Comparison of ENCODE assay signal across 18 cellular contexts in the genomic region with DNA sequence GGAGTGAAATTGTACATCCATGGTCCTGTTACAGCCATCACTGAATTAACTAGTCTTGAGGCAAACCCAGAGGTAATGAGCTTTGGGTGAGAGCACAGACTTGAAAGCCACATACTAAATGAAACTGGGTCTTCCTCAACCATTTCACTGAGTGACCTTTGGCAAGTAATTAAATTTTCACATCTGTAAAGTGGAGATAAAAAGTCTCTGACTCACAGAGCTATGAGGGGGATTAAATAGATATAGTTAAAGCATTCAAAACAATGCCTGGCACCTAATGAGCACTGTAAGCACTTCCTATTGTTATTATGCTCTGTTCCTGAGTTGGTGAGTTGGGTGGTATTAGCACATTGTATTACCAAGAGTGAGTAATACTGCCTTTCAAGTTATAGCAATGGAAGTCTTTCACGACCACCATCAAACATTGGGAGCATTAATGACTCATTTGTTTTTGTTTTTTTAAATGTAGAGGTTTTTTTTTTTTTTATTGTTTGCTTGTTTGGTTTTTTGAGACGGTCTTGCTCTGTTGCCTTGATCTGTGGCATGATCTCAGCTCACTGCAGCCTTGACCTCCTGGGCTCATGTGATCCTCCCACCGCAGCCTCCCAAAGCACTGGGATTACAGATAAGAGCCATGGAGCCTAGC. TPM values are rescaled to one million over a fixed set of nuclear protein-coding genes. Genes with fewer than 3 reads are reported as not detected.
A peak's percentile ranks its signal among the peaks of the same experiment; 100 is the strongest.
DNase-seq lines count a peak whose midpoint lies in the region; ATAC-seq and TF ChIP-seq lines count a peak whose summit lies in the region.
"Had no signal": no experiment of that assay in that cellular context is flagged by ENCODE, and none has a peak within 500 bp of the region (broad histone marks: within the 10 kb centered on the region; RNA-seq: fewer than 3 reads in every experiment).

No MANE protein-coding gene starts in this region.

- TF ChIP-seq POLR2A in esophagus muscularis mucosa (IDR thresholded peaks at IDR 0.05; ENCODE audit: low read depth), result no peak

- H3K4me3 ChIP-seq in esophagus muscularis mucosa, result no peak overlapping the region
- H3K4me3 ChIP-seq: smooth muscle cell, upper lobe of right lung had no signal

- no peak for DNase-seq in activated CD8-positive, alpha-beta T cell treated with anti-CD3 and anti-CD28 coated beads for 36 hours
- DNase-seq in activated CD8-positive, alpha-beta T cell treated with anti-CD3 and anti-CD28 coated beads, Interleukin-2, amount 10 ng/mL, durations not matched to agents 7 days and 5 days, result no peak
- DNase-seq in OCI-M2 (lab: John Stamatoyannopoulos, UW; ENCODE audit: unreplicated experiment) (peak; percentile 81), esophagus muscularis mucosa (ENCODE audit: extremely low spot score) (peak; percentile 60), renal cortical epithelial cell (ENCODE audit: low read depth) (peak; percentile 89)
- no peak for DNase-seq in activated CD4-positive, alpha-beta T cell treated with anti-CD3 and anti-CD28 coated beads, Interleukin-2, amount 10 ng/mL, durations not matched to agents 24 days and 14 days
- DNase-seq: activated CD4-positive, alpha-beta T cell treated with anti-CD3 and anti-CD28 coated beads, Interleukin-2, amount 50 U/mL, for 4 hours; KBM-7; NCI-H1436 treated with DMSO at 0.1 percent for 48 hours; NCI-H510A; stimulated activated naive CD8-positive, alpha-beta T cell treated with anti-CD3 and anti-CD28 coated beads, Interleukin-15, Interleukin-2, amounts not matched to agents 100 U/mL and 50 U/mL, for 24 hours; upper lobe of right lung had no signal

- H3K9me3 ChIP-seq in esophagus muscularis mucosa, result no peaks in the 10 kb centered on the region
- H3K9me3 ChIP-seq: neutrophil, upper lobe of right lung had no signal

- H3K4me1 ChIP-seq in esophagus muscularis mucosa, result peaks cover under 1 to 24% (median 17%) of the 10 kb centered on the region in 4 donors
- H3K4me1 ChIP-seq: upper lobe of right lung had no signal

- H3K27me3 Mint-ChIP-seq in activated CD8-positive, alpha-beta T cell treated with anti-CD3 and anti-CD28 coated beads for 36 hours, result no peaks in the 10 kb centered on the region
- no peaks in the 10 kb centered on the region for H3K27me3 Mint-ChIP-seq in activated CD8-positive, alpha-beta T cell treated with anti-CD3 and anti-CD28 coated beads, Interleukin-2, amount 10 ng/mL, durations not matched to agents 7 days and 5 days (ENCODE audit: low read depth)
- H3K27me3 Mint-ChIP-seq in activated CD4-positive, alpha-beta T cell treated with anti-CD3 and anti-CD28 coated beads, Interleukin-2, amount 10 ng/mL, durations not matched to agents 24 days and 14 days, result no peaks in the 10 kb centered on the region

- WGBS in esophagus muscularis mucosa, result 80% methylated on average over 2 of the region's 3 CpGs

- peaks cover 0 to 12% (median 0%) of the 10 kb centered on the region in 4 donors for H3K36me3 ChIP-seq in esophagus muscularis mucosa
- H3K36me3 ChIP-seq: neutrophil, upper lobe of right lung had no signal

- POLR2A ChIA-PET in activated CD8-positive, alpha-beta T cell treated with anti-CD3 and anti-CD28 coated beads for 36 hours (lab: Charles Lee), result no interaction called here
- POLR2A ChIA-PET in activated CD8-positive, alpha-beta T cell treated with anti-CD3 and anti-CD28 coated beads, Interleukin-2, amount 10 ng/mL, durations not matched to agents 7 days and 5 days (lab: Charles Lee), result interaction anchor here (0.6 to 1.1 kb wide), 2 partner anchors 12 to 347 kb away, joined by 3 to 4 read pairs; no protein-coding TSS in a partner anchor

- no peak overlapping the region for H3K27ac Mint-ChIP-seq in activated CD8-positive, alpha-beta T cell treated with anti-CD3 and anti-CD28 coated beads for 36 hours
- H3K27ac Mint-ChIP-seq in activated CD8-positive, alpha-beta T cell treated with anti-CD3 and anti-CD28 coated beads, Interleukin-2, amount 10 ng/mL, durations not matched to agents 7 days and 5 days, result no peak overlapping the region
- no peak overlapping the region for H3K27ac Mint-ChIP-seq in activated CD4-positive, alpha-beta T cell treated with anti-CD3 and anti-CD28 coated beads, Interleukin-2, amount 10 ng/mL, durations not matched to agents 24 days and 14 days
- H3K27ac Mint-ChIP-seq: activated T-helper 1 cell treated with anti-CD3 and anti-CD28 coated beads, Interleukin-12 subunit alpha, Interleukin-12 subunit beta, Interleukin-2, Interleukin-4 antibody, amounts not matched to agents 30 ng/mL and 10 ng/mL and 1 ng/mL, durations not matched to agents 14 hours and 24 hours and 36 hours; mesothelial cell of epicardium had no signal

- H3K4me1 Mint-ChIP-seq in activated CD8-positive, alpha-beta T cell treated with anti-CD3 and anti-CD28 coated beads for 36 hours (ENCODE audit: low read depth), result peaks cover 6% of the 10 kb centered on the region
- no peaks in the 10 kb centered on the region for H3K4me1 Mint-ChIP-seq in activated CD8-positive, alpha-beta T cell treated with anti-CD3 and anti-CD28 coated beads, Interleukin-2, amount 10 ng/mL, durations not matched to agents 7 days and 5 days (ENCODE audit: low read depth)
- peaks cover 3% of the 10 kb centered on the region for H3K4me1 Mint-ChIP-seq in activated CD4-positive, alpha-beta T cell treated with anti-CD3 and anti-CD28 coated beads, Interleukin-2, amount 10 ng/mL, durations not matched to agents 24 days and 14 days

- intact Hi-C loops in activated CD8-positive, alpha-beta T cell treated with anti-CD3 and anti-CD28 coated beads for 36 hours (cut with micrococcal nuclease), result no loop called here
- intact Hi-C loops in esophagus muscularis mucosa (cut with DNase I), result no loop called here
- intact Hi-C loops in activated CD4-positive, alpha-beta T cell treated with anti-CD3 and anti-CD28 coated beads, Interleukin-2, amount 10 ng/mL, durations not matched to agents 24 days and 14 days (cut with micrococcal nuclease), result no loop called here

- ATAC-seq in activated CD8-positive, alpha-beta T cell treated with anti-CD3 and anti-CD28 coated beads for 36 hours, result peak; percentile 39
- no peak for ATAC-seq in activated CD8-positive, alpha-beta T cell treated with anti-CD3 and anti-CD28 coated beads, Interleukin-2, amount 10 ng/mL, durations not matched to agents 7 days and 5 days
- ATAC-seq in GM18520 (IDR thresholded peaks at IDR 0.05; ENCODE audit: unreplicated experiment) (no peak), HG02759 (IDR thresholded peaks at IDR 0.05; ENCODE audit: unreplicated experiment) (no peak)
- ATAC-seq: stimulated activated naive CD8-positive, alpha-beta T cell treated with anti-CD3 and anti-CD28 coated beads, Interleukin-15, Interleukin-2, amounts not matched to agents 100 U/mL and 50 U/mL, for 24 hours; upper lobe of right lung had no signal

- H3K9me3 Mint-ChIP-seq in activated CD8-positive, alpha-beta T cell treated with anti-CD3 and anti-CD28 coated beads for 36 hours, result no peaks in the 10 kb centered on the region
- H3K9me3 Mint-ChIP-seq in activated CD8-positive, alpha-beta T cell treated with anti-CD3 and anti-CD28 coated beads, Interleukin-2, amount 10 ng/mL, durations not matched to agents 7 days and 5 days (ENCODE audit: insufficient read depth), result no peaks in the 10 kb centered on the region
- H3K9me3 Mint-ChIP-seq in activated CD4-positive, alpha-beta T cell treated with anti-CD3 and anti-CD28 coated beads, Interleukin-2, amount 10 ng/mL, durations not matched to agents 24 days and 14 days, result no peaks in the 10 kb centered on the region
- H3K9me3 Mint-ChIP-seq: activated T-helper 1 cell treated with anti-CD3 and anti-CD28 coated beads, Interleukin-12 subunit alpha, Interleukin-12 subunit beta, Interleukin-2, Interleukin-4 antibody, amounts not matched to agents 30 ng/mL and 10 ng/mL and 1 ng/mL, durations not matched to agents 14 hours and 24 hours and 36 hours; mesothelial cell of epicardium had no signal

- no peak for TF ChIP-seq EP300 in esophagus muscularis mucosa (IDR thresholded peaks at IDR 0.05)

- H3K27me3 ChIP-seq in esophagus muscularis mucosa, result no peaks in the 10 kb centered on the region
- H3K27me3 ChIP-seq: neutrophil, upper lobe of right lung had no signal

- CTCF ChIA-PET in activated CD8-positive, alpha-beta T cell treated with anti-CD3 and anti-CD28 coated beads for 36 hours (lab: Charles Lee), result interaction anchor here (1.0 to 2.1 kb wide), 2 partner anchors 12 to 53 kb away, joined by 3 to 5 read pairs; no protein-coding TSS in a partner anchor
- CTCF ChIA-PET in activated CD8-positive, alpha-beta T cell treated with anti-CD3 and anti-CD28 coated beads, Interleukin-2, amount 10 ng/mL, durations not matched to agents 7 days and 5 days (lab: Charles Lee), result interaction anchor here (1.7 kb wide), 1 partner anchor 10 kb away, joined by 3 read pairs; no protein-coding TSS in a partner anchor

- peaks cover 5% of the 10 kb centered on the region for H3K36me3 Mint-ChIP-seq in activated CD8-positive, alpha-beta T cell treated with anti-CD3 and anti-CD28 coated beads for 36 hours (ENCODE audit: low read depth)
- no peaks in the 10 kb centered on the region for H3K36me3 Mint-ChIP-seq in activated CD8-positive, alpha-beta T cell treated with anti-CD3 and anti-CD28 coated beads, Interleukin-2, amount 10 ng/mL, durations not matched to agents 7 days and 5 days (ENCODE audit: low read depth)
- H3K36me3 Mint-ChIP-seq in activated CD4-positive, alpha-beta T cell treated with anti-CD3 and anti-CD28 coated beads, Interleukin-2, amount 10 ng/mL, durations not matched to agents 24 days and 14 days (ENCODE audit: low read depth), result peaks cover 5% of the 10 kb centered on the region

- H3K4me3 Mint-ChIP-seq in activated CD8-positive, alpha-beta T cell treated with anti-CD3 and anti-CD28 coated beads for 36 hours, result no peak overlapping the region
- H3K4me3 Mint-ChIP-seq in activated CD8-positive, alpha-beta T cell treated with anti-CD3 and anti-CD28 coated beads, Interleukin-2, amount 10 ng/mL, durations not matched to agents 7 days and 5 days, result no peak overlapping the region
- H3K4me3 Mint-ChIP-seq in activated CD4-positive, alpha-beta T cell treated with anti-CD3 and anti-CD28 coated beads, Interleukin-2, amount 10 ng/mL, durations not matched to agents 24 days and 14 days, result no peak overlapping the region
- H3K4me3 Mint-ChIP-seq: activated T-helper 1 cell treated with anti-CD3 and anti-CD28 coated beads, Interleukin-12 subunit alpha, Interleukin-12 subunit beta, Interleukin-2, Interleukin-4 antibody, amounts not matched to agents 30 ng/mL and 10 ng/mL and 1 ng/mL, durations not matched to agents 14 hours and 24 hours and 36 hours; mesothelial cell of epicardium had no signal

- no peak overlapping the region for H3K27ac ChIP-seq in esophagus muscularis mucosa (replicated peaks in 1 of 4)
- H3K27ac ChIP-seq: neutrophil, upper lobe of right lung had no signal

- TF ChIP-seq CTCF in activated CD8-positive, alpha-beta T cell treated with anti-CD3 and anti-CD28 coated beads for 36 hours (IDR thresholded peaks at IDR 0.05), result no peak
- TF ChIP-seq CTCF in esophagus muscularis mucosa (IDR thresholded peaks at IDR 0.05), result no peak

RNA-seq across cellular contexts. Expression of gene STRN3, which starts 12.5 kb away (rescaled TPM):
- 10 to 100 TPM; 14.7 to 15.3 TPM for total RNA-seq in activated CD8-positive, alpha-beta T cell treated with anti-CD3 and anti-CD28 coated beads for 36 hours
- 10 to 100 TPM; 19.0 to 23.0 TPM for total RNA-seq in activated CD8-positive, alpha-beta T cell treated with anti-CD3 and anti-CD28 coated beads, Interleukin-2, amount 10 ng/mL, durations not matched to agents 7 days and 5 days
- total RNA-seq in esophagus muscularis mucosa (10 to 100 TPM; 54.5 to 90.1 (median 68.9) TPM), renal cortical epithelial cell (78.3 and 110 TPM in 2 replicates)
- total RNA-seq in activated CD4-positive, alpha-beta T cell treated with anti-CD3 and anti-CD28 coated beads, Interleukin-2, amount 10 ng/mL, durations not matched to agents 24 days and 14 days, result 21.4 and 27.1 TPM in 2 replicates

RNA-seq across cellular contexts. Expression of gene AP4S1, which starts 13.2 kb away (rescaled TPM):
- total RNA-seq in activated CD8-positive, alpha-beta T cell treated with anti-CD3 and anti-CD28 coated beads for 36 hours, result 1 to 10 TPM; 3.6 to 4.0 TPM
- 1 to 10 TPM; 7.6 to 7.7 TPM for total RNA-seq in activated CD8-positive, alpha-beta T cell treated with anti-CD3 and anti-CD28 coated beads, Interleukin-2, amount 10 ng/mL, durations not matched to agents 7 days and 5 days
- total RNA-seq in esophagus muscularis mucosa (10 to 100 TPM in 2 of 4 donors, 1 to 10 TPM in 2; 5.0 to 12.3 (median 9.3) TPM), renal cortical epithelial cell (4.0 and 5.2 TPM in 2 replicates)
- total RNA-seq in activated CD4-positive, alpha-beta T cell treated with anti-CD3 and anti-CD28 coated beads, Interleukin-2, amount 10 ng/mL, durations not matched to agents 24 days and 14 days, result 7.8 and 8.6 TPM in 2 replicates

Comparison
In these comparisons a context has a peak if more than half of its experiments do, and no peak if none do; other contexts are left out.
1. DNase-seq: peak in OCI-M2 (single experiment), esophagus muscularis mucosa (single experiment) and renal cortical epithelial cell (single experiment); none in activated CD8-positive, alpha-beta T cell treated with anti-CD3 and anti-CD28 coated beads for 36 hours (single experiment), activated CD8-positive, alpha-beta T cell treated with anti-CD3 and anti-CD28 coated beads, Interleukin-2, amount 10 ng/mL, durations not matched to agents 7 days and 5 days (single experiment) and activated CD4-positive, alpha-beta T cell treated with anti-CD3 and anti-CD28 coated beads, Interleukin-2, amount 10 ng/mL, durations not matched to agents 24 days and 14 days (single experiment).